Comparison of ENCODE assay signal across 1 cellular context in the genomic region with DNA sequence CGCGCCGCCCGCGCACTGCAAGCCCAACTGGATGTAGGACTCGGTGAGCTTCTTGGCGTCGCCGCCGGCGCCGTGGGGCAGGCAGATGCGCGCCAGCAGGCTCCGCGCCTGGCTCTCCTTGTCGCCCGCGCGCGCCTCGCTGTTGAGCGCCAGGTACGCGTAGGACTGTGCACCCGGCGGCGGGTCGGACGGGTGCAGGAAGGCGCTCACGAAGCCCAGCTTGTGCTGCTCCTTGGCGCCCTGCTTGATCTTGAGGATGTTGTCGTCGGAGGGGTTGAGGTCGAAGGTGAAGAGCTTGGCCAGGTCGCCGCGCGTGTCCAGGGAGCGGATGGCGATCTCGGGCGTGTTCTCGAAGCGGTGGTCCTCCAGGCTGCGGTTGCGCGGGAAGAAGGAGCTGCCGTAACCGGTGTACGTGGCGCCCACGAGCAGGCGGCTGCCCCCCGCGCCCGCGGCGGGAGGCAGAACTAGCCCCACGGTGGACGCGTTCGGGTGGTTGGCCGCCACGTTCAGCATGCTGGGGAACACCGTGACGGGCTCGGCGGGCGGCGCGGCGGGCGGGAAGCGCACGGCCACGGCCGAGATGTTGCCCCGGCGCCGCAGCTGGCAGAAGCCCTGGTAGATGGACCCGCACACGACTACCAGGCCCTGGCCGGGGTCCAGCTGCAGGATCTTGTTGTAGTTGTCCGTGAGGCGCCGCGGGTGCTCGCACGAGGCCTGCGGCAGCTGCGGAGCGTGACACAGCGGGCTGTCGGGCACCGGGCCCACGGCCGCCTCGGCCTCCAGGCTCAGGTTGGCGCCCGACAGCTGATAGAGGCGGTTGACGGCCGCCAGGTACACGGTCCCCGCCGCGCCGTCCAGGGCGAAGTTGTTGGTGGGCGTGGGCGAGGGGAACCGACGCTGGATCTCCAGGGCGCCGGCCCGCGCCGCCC.
TF ChIP-seq lines count a peak whose summit lies in the region.

No MANE protein-coding gene starts in this region.

TF ChIP-seq in endothelial cell of umbilical vein, 7 proteins besides CTCF, POLR2A, EP300 and RAD21 (continued from another document):
- TF ChIP-seq EZH2 (IDR thresholded peaks at IDR 0.05; ENCODE audit: borderline replicate concordance, low read depth, low read length, severe bottlenecking), result no peak
TF ChIP-seq in endothelial cell of umbilical vein: peak in this region for 0.
